ENCODE assay signal across 1 cellular context in genomic region chr3:150635076-150635475, GRCh38.
A peak's percentile ranks its signal among the peaks of the same experiment; 100 is the strongest.
TF ChIP-seq lines count a peak whose summit lies in the region.

No MANE protein-coding gene starts in this region.

TF ChIP-seq in K562, 482 proteins besides CTCF, POLR2A, EP300 and RAD21 (continued from another document):
- TF ChIP-seq ZNF639 (CRISPR knock-in tag; conservative IDR thresholded peaks at IDR 0.05 in 1 of 2, IDR thresholded peaks at IDR 0.05 in 1 of 2), result 0 out of 4 replicates have a peak, but pooled peaks of 1 of the 2 experiments have one; percentile 12
